ENCODE assay signal across 8 cellular contexts in the genomic region with DNA sequence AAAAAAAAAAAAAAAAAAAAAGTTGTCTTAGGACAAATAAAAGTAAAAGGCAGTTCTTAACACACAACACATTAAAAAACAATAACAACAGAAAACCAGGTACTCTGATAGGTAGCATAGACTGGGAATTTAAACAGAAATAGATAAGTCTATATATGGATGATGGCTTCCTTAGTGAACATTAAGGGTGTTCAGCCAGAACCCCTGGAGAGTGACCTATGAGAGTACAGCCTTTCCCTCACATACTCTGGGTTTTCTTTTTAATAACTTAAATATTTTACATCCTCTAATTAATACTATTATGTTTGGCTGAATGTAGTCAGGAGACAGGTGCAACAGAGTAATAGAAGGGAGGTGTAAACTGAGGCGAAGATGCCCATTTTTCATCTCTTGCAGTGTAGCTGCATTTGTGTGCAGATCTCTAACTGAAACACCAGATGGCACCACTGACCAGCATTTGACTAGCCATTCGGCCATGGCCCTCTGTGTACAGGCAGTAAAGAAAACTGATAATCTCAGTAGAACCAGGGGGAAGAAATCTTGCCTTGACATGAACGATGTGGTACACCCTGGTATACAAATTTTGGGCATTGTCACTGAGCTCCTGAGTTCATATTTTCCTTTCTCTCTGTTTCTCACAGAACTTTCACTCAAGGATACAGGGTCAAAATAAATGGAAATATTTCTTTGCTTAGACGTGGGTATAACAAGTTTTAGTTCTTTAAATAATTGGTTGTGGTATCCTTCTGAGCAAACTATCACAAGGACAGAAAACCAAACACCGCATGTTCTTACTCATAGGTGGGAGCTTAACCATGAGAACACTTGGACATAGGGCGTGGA. TPM values are rescaled to one million over a fixed set of nuclear protein-coding genes. Genes with fewer than 3 reads are reported as not detected.
DNase-seq lines count a peak whose midpoint lies in the region; ATAC-seq and TF ChIP-seq lines count a peak whose summit lies in the region.

No MANE protein-coding gene starts in this region.

- CTCF ChIA-PET in T-cell (lab: Charles Lee): interaction anchor here (0.6 to 3.4 kb wide), 12 partner anchors 11 to 830 kb away, joined by 3 to 41 read pairs (median 4); no protein-coding TSS in a partner anchor

- no peaks in the 10 kb centered on the region for H3K27me3 Mint-ChIP-seq in T-cell
- no peaks in the 10 kb centered on the region for H3K27me3 Mint-ChIP-seq in chondrocyte (ENCODE audit: low read depth)
- H3K27me3 Mint-ChIP-seq in stimulated activated naive CD8-positive, alpha-beta T cell treated with anti-CD3 and anti-CD28 coated beads, Interleukin-15, amount 100 ng/mL, for 72 hours: no peaks in the 10 kb centered on the region

- H3K36me3 Mint-ChIP-seq in T-cell: peaks cover 22% of the 10 kb centered on the region
- H3K36me3 Mint-ChIP-seq in chondrocyte (ENCODE audit: low read depth): peaks cover 2% of the 10 kb centered on the region

- POLR2A ChIA-PET in T-cell (lab: Charles Lee): interaction anchor here in 1 of 2 donors (0.6 to 0.7 kb wide), 2 partner anchors 62 to 248 kb away, joined by 6 to 11 read pairs; no protein-coding TSS in a partner anchor

- DNase-seq in DMS79 treated with DMSO at 0.1 percent for 48 hours (lab: John Stamatoyannopoulos, UW) (peak; percentile 29), DMS79 (lab: John Stamatoyannopoulos, UW) (no peak), LoVo (ENCODE audit: low spot score) (peak; percentile 59), T-cell (peak in 14 of 34 experiments; percentile 9 to 43 (median 20)), chondrocyte (ENCODE audit: low spot score) (no peak), left kidney (ENCODE audit: low read depth, low spot score) (peak; percentile 76)
- peak in 1 of 2 donors; percentile 44 for DNase-seq in stimulated activated naive CD8-positive, alpha-beta T cell treated with anti-CD3 and anti-CD28 coated beads, Interleukin-15, amount 100 ng/mL, for 72 hours

- H3K4me1 Mint-ChIP-seq in T-cell: peaks cover 10 to 32% (median 15%) of the 10 kb centered on the region in 3 donors
- H3K4me1 Mint-ChIP-seq in chondrocyte (ENCODE audit: low read depth): peaks cover 3% of the 10 kb centered on the region
- peaks cover 56% of the 10 kb centered on the region for H3K4me1 Mint-ChIP-seq in stimulated activated naive CD8-positive, alpha-beta T cell treated with anti-CD3 and anti-CD28 coated beads, Interleukin-15, amount 100 ng/mL, for 72 hours

- H3K27ac Mint-ChIP-seq in T-cell (no peak overlapping the region), chondrocyte (ENCODE audit: unreplicated experiment) (no peak overlapping the region)
- H3K27ac Mint-ChIP-seq in stimulated activated naive CD8-positive, alpha-beta T cell treated with anti-CD3 and anti-CD28 coated beads, Interleukin-15, amount 100 ng/mL, for 72 hours: peak overlapping the region in 1 of 2 donors; percentile 34

- peak; percentile 98 for TF ChIP-seq CTCF in chondrocyte (IDR thresholded peaks at IDR 0.05)

- no peak overlapping the region for H3K4me3 Mint-ChIP-seq in T-cell
- H3K4me3 Mint-ChIP-seq in chondrocyte (ENCODE audit: unreplicated experiment): no peak overlapping the region
- no peak overlapping the region for H3K4me3 Mint-ChIP-seq in stimulated activated naive CD8-positive, alpha-beta T cell treated with anti-CD3 and anti-CD28 coated beads, Interleukin-15, amount 100 ng/mL, for 72 hours

- ATAC-seq in GM21390 (IDR thresholded peaks at IDR 0.05; ENCODE audit: unreplicated experiment) (peak; percentile 56), T-cell (replicated peaks in 1 of 4) (peak; percentile 70 to 77 (median 70))
- ATAC-seq in stimulated activated naive CD8-positive, alpha-beta T cell treated with anti-CD3 and anti-CD28 coated beads, Interleukin-15, amount 100 ng/mL, for 72 hours: peak; percentile 77

- H3K9me3 Mint-ChIP-seq in T-cell (no peaks in the 10 kb centered on the region), chondrocyte (ENCODE audit: low read depth) (no peaks in the 10 kb centered on the region)
- H3K9me3 Mint-ChIP-seq in stimulated activated naive CD8-positive, alpha-beta T cell treated with anti-CD3 and anti-CD28 coated beads, Interleukin-15, amount 100 ng/mL, for 72 hours: no peaks in the 10 kb centered on the region

RNA-seq across cellular contexts. Expression of gene TTF2, which starts 7.6 kb away (rescaled TPM):
- 10 to 100 TPM; 26.7 to 37.1 (median 33.8) TPM for total RNA-seq in T-cell
- 16.3 to 21.4 TPM (median 16.4 TPM) in 3 replicates for total RNA-seq in chondrocyte

RNA-seq across cellular contexts. Expression of gene TRIM45, which starts 53.8 kb away (rescaled TPM):
- total RNA-seq in T-cell: under 1 TPM; 0.23 to 0.65 (median 0.30) TPM
- total RNA-seq in chondrocyte: 5.3 to 6.3 TPM (median 6.0 TPM) in 3 replicates

Comparison
In these comparisons a context has a peak if more than half of its experiments do, and no peak if none do; other contexts are left out.
1. DNase-seq: peak in DMS79 treated with DMSO at 0.1 percent for 48 hours (single experiment), LoVo (single experiment) and left kidney (single experiment); none in DMS79 (single experiment) and chondrocyte (single experiment).
2. Peak in every context shown above with its lines, with median percentiles within 50 percentile points of each other: ATAC-seq.